17 cellular contexts compared by ENCODE assay signal in the genomic region with DNA sequence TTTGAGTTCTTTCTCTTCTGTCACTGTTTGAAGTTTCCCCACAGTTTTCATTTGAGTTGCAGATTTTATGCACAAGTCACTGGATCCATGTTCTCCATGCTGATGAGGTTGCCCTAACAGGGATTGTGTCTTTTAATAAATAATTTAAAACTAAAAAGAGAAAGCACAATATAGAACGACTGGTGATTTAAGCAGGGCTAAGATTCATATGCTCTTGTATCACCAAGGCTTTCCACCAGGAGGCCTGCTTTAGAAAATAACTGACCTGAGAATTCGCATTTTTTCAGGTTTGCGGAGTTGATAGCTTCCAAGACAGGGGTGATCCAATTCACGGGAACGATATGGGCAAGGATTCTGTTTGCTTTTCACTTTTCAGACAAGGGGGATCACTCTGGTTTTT.
A peak's percentile ranks its signal among the peaks of the same experiment; 100 is the strongest.
DNase-seq lines count a peak whose midpoint lies in the region; ATAC-seq, FAIRE-seq and TF ChIP-seq lines count a peak whose summit lies in the region.
"Had no signal": no experiment of that assay in that cellular context is flagged by ENCODE, and none has a peak within 500 bp of the region (broad histone marks: within the 10 kb centered on the region; RNA-seq: fewer than 3 reads in every experiment).

No MANE protein-coding gene starts in this region.

- no peak for TF ChIP-seq POLR2A in HepG2 (IDR thresholded peaks at IDR 0.05; ENCODE audit: insufficient read depth in 1 of 2, low read depth in 2 of 2, low read length in 2 of 2)
- no peak for TF ChIP-seq POLR2A in right lobe of liver (IDR thresholded peaks at IDR 0.05)
- no peak for TF ChIP-seq POLR2A in spleen (IDR thresholded peaks at IDR 0.05)

- BruUV-seq in HepG2 (replicated peaks; lab: Mats Ljungman, UMichigan), result no TSS peak

- WGBS in HepG2 (ENCODE audit: low lambda C conversion rate), result 4% methylated on average over 5 of the region's 5 CpGs
- 64% methylated on average over 5 of the region's 5 CpGs for WGBS in right lobe of liver (ENCODE audit: insufficient coverage, low coverage, low lambda C conversion rate, missing lambda C conversion rate)
- WGBS in spleen, 5 donors, result 68 to 74% (median 71%) methylated on average over 5 of the region's 5 CpGs

- peaks cover 2% of the 10 kb centered on the region for H3K27me3 Mint-ChIP-seq in glutamatergic neuron (ENCODE audit: unreplicated experiment)
- H3K27me3 Mint-ChIP-seq: activated naive CD8-positive, alpha-beta T cell treated with anti-CD3 and anti-CD28 coated beads, Interleukin-2, amount 50 U/mL, for 24 hours had no signal

- no peak overlapping the region for H2AFZ ChIP-seq in HepG2 (ENCODE audit: low read length)

- H3K36me3 Mint-ChIP-seq in glutamatergic neuron (ENCODE audit: unreplicated experiment), result no peaks in the 10 kb centered on the region

- no peaks in the 10 kb centered on the region for H3K36me3 ChIP-seq in HepG2 (replicated peaks in 1 of 2; ENCODE audit: control insufficient read depth in 1 of 2, insufficient read depth in 2 of 2, low read length in 2 of 2)
- H3K36me3 ChIP-seq in right lobe of liver, result no peaks in the 10 kb centered on the region
- H3K36me3 ChIP-seq in spleen, result no peaks in the 10 kb centered on the region
- H3K36me3 ChIP-seq: prostate gland had no signal

- intact Hi-C loops in HepG2 (cut with micrococcal nuclease; ENCODE audit: unreplicated experiment), result no loop called here
- intact Hi-C loops in right lobe of liver (cut with DNase I), result no loop called here
- intact Hi-C loops in spleen (cut with DNase I; ENCODE audit: low total_unique reads), result no loop called here

- TF ChIP-seq EP300 in HepG2 (IDR thresholded peaks at IDR 0.05; ENCODE audit: low read depth in 2 of 2, low read length in 2 of 2) (no peak), HepG2 (CRISPR knock-in tag; IDR thresholded peaks at IDR 0.05; ENCODE audit: borderline replicate concordance) (no peak)

- ATAC-seq in HepG2, result peak; percentile 39; the same call in 2 of the 3 replicates
- ATAC-seq in right lobe of liver, result no peak
- ATAC-seq: activated naive CD8-positive, alpha-beta T cell treated with anti-CD3 and anti-CD28 coated beads, Interleukin-2, amount 50 U/mL, for 24 hours had no signal

- peaks cover 35% of the 10 kb centered on the region for H3K4me1 Mint-ChIP-seq in glutamatergic neuron (ENCODE audit: low read depth, unreplicated experiment)
- H3K4me1 Mint-ChIP-seq: activated naive CD8-positive, alpha-beta T cell treated with anti-CD3 and anti-CD28 coated beads, Interleukin-2, amount 50 U/mL, for 24 hours had no signal

- in situ Hi-C loops in HepG2 (cut with HindIII; ENCODE audit: extremely low pct_ligation_motif_present, low pct_unique_long_range_greater_than_20kb) (no loop called here), KBM-7 (cut with MboI; ENCODE audit: low pct_unique_long_range_greater_than_20kb, low sequenced_read_pairs) (no loop called here)

- H3K9me3 Mint-ChIP-seq in glutamatergic neuron (ENCODE audit: unreplicated experiment), result no peaks in the 10 kb centered on the region
- H3K9me3 Mint-ChIP-seq: activated naive CD8-positive, alpha-beta T cell treated with anti-CD3 and anti-CD28 coated beads, Interleukin-2, amount 50 U/mL, for 24 hours had no signal

- no peaks in the 10 kb centered on the region for H4K20me1 ChIP-seq in HepG2 (ENCODE audit: insufficient read depth, low read length)

- no peaks in the 10 kb centered on the region for H3K9me3 ChIP-seq in HepG2 (ENCODE audit: low read length)
- H3K9me3 ChIP-seq in right lobe of liver, result no peaks in the 10 kb centered on the region
- H3K9me3 ChIP-seq in spleen, result no peaks in the 10 kb centered on the region
- H3K9me3 ChIP-seq: prostate gland had no signal

- CTCF ChIA-PET in HepG2 (lab: Yijun Ruan, JAX; ENCODE audit: low intra/inter-chr PET ratio, low total read pairs), result no interaction called here
- CTCF ChIA-PET in GM10248 (lab: Yijun Ruan, JAX), result no interaction called here

- no peak overlapping the region for H3K9ac ChIP-seq in HepG2 (ENCODE audit: insufficient read depth, low read depth, low read length)

- DNase-seq in HepG2 (ENCODE audit: low spot score) (no peak), right lobe of liver (no peak), glutamatergic neuron (no peak), spleen (no peak), GM10248 (ENCODE audit: extremely low spot score) (no peak), KBM-7 (no peak), GM10266 (ENCODE audit: extremely low spot score) (no peak)
- DNase-seq: activated naive CD8-positive, alpha-beta T cell treated with anti-CD3 and anti-CD28 coated beads, Interleukin-2, amount 50 U/mL, for 24 hours; activated T-cell treated with anti-CD3 and anti-CD28 coated beads for 4 hours; midbrain; NCI-H2171; stimulated activated CD4-positive, alpha-beta T cell treated with anti-CD3 and anti-CD28 coated beads, Interleukin-2, amount 100 ng/mL, for 24 hours; T-helper 1 cell; trophoblast cell had no signal

- no peak overlapping the region for H3K4me2 ChIP-seq in HepG2 (ENCODE audit: low read depth, low read length)

- no peaks in the 10 kb centered on the region for H3K4me1 ChIP-seq in HepG2 (ENCODE audit: insufficient read depth, low read length)
- no peaks in the 10 kb centered on the region for H3K4me1 ChIP-seq in right lobe of liver
- H3K4me1 ChIP-seq in spleen, result no peaks in the 10 kb centered on the region
- H3K4me1 ChIP-seq: prostate gland had no signal

- TF ChIP-seq CTCF in HepG2 (CRISPR knock-in tag; IDR thresholded peaks at IDR 0.05), result no peak
- TF ChIP-seq CTCF in right lobe of liver (IDR thresholded peaks at IDR 0.05), result no peak
- peak; percentile 25; the same call in 1 of the 2 replicates for TF ChIP-seq CTCF in WI38 (IDR thresholded peaks at IDR 0.05; ENCODE audit: low read depth, low read length)
- TF ChIP-seq CTCF in glutamatergic neuron (IDR thresholded peaks at IDR 0.05; ENCODE audit: partially characterized antibody, unreplicated experiment), result peak; percentile 62
- TF ChIP-seq CTCF in spleen (IDR thresholded peaks at IDR 0.05 in 8 of 11, conservative IDR thresholded peaks at IDR 0.05 in 3 of 11), result no peak
- TF ChIP-seq CTCF in GM10248 (IDR thresholded peaks at IDR 0.05; ENCODE audit: control extremely low read depth, extremely low read depth, low read depth, missing control alignments), result no peak
- no peak for TF ChIP-seq CTCF in GM10266 (IDR thresholded peaks at IDR 0.05; ENCODE audit: control insufficient read depth, insufficient read depth, low read depth, missing control alignments)

- no peak overlapping the region for H3K4me3 Mint-ChIP-seq in glutamatergic neuron (ENCODE audit: unreplicated experiment)
- H3K4me3 Mint-ChIP-seq: activated naive CD8-positive, alpha-beta T cell treated with anti-CD3 and anti-CD28 coated beads, Interleukin-2, amount 50 U/mL, for 24 hours had no signal

- H3K4me3 ChIP-seq in HepG2 (replicated peaks in 1 of 3; ENCODE audit: insufficient read depth in 1 of 3, low read depth in 2 of 3, low read length in 3 of 3), result no peak overlapping the region
- no peak overlapping the region for H3K4me3 ChIP-seq in right lobe of liver
- no peak overlapping the region for H3K4me3 ChIP-seq in WI38 (ENCODE audit: low read depth, low read length)
- no peak overlapping the region for H3K4me3 ChIP-seq in spleen
- H3K4me3 ChIP-seq: prostate gland had no signal

- peaks cover 0 to 12% of the 10 kb centered on the region in 2 experiments; a peak in 2 of 5 replicates for H3K27me3 ChIP-seq in HepG2 (ENCODE audit: control insufficient read depth in 1 of 2, insufficient read depth in 2 of 2, low read length in 2 of 2)
- H3K27me3 ChIP-seq in right lobe of liver, result no peaks in the 10 kb centered on the region
- H3K27me3 ChIP-seq in spleen (replicated peaks in 1 of 7), result no peaks in the 10 kb centered on the region

- H3K27ac ChIP-seq in HepG2 (ENCODE audit: extremely low read length, insufficient read depth, low read length) (no peak overlapping the region), right lobe of liver (no peak overlapping the region), spleen (no peak overlapping the region)
- H3K27ac ChIP-seq: prostate gland had no signal

- no peak for TF ChIP-seq RAD21 in HepG2 (CRISPR knock-in tag; IDR thresholded peaks at IDR 0.05)

- H3K79me2 ChIP-seq in HepG2 (ENCODE audit: insufficient read depth, low read length), result no peaks in the 10 kb centered on the region

- FAIRE-seq in HepG2 (lab: Jason Lieb, UNC), result no peak
- FAIRE-seq: islet of Langerhans had no signal

- POLR2A ChIA-PET in HepG2 (lab: Yijun Ruan, JAX), result no interaction called here
- POLR2A ChIA-PET in GM10248 (lab: Yijun Ruan, JAX), result no interaction called here

- no peak overlapping the region for H3K27ac Mint-ChIP-seq in glutamatergic neuron (ENCODE audit: unreplicated experiment)
- H3K27ac Mint-ChIP-seq: activated naive CD8-positive, alpha-beta T cell treated with anti-CD3 and anti-CD28 coated beads, Interleukin-2, amount 50 U/mL, for 24 hours had no signal

TF ChIP-seq in HepG2, 621 proteins besides CTCF, POLR2A, EP300 and RAD21 (continues in another document):
- no peak for TF ChIP-seq ZMAT3 (CRISPR knock-in tag; conservative IDR thresholded peaks at IDR 0.05)
- peak; percentile 2; the same call in 1 of the 2 replicates for TF ChIP-seq SMC3 (IDR thresholded peaks at IDR 0.05; ENCODE audit: low read length)
- TF ChIP-seq ZC3H13 (CRISPR knock-in tag; IDR thresholded peaks at IDR 0.05), result no peak
- no peak for TF ChIP-seq YY1 (IDR thresholded peaks at IDR 0.05; ENCODE audit: insufficient read depth, insufficient replicate concordance, low read depth, low read length)

Comparison
In these comparisons a context has a peak if more than half of its experiments do, and no peak if none do; other contexts are left out.
1. CTCF ChIP-seq: peak in WI38 (single experiment) and glutamatergic neuron (single experiment); none in HepG2 (single experiment), right lobe of liver (0 of 4), spleen (0 of 11), GM10248 (single experiment) and GM10266 (single experiment).